In the genomic region with DNA sequence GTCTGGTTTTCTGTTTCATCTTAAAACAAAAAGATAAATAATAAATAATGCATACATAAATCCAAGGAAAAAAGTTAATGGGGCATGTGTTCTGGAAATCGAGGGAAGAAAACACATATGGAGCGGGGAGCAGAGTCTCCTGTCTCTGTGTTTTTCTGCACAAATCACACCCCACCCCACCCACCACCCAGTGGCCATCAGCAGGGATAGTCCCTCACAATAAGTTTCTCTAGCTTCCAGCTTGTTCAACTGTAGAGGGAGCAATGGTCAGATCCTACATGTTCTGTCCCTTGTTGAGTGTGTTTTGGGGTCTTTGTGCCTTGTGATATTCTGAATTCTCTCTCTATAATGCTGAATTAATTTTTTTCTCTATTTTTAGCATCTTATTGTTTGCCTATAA, we compare ENCODE assay signal across 23 cellular contexts. TPM values are rescaled to one million over a fixed set of nuclear protein-coding genes. Genes with fewer than 3 reads are reported as not detected.
DNase-seq lines count a peak whose midpoint lies in the region; ATAC-seq, FAIRE-seq and TF ChIP-seq lines count a peak whose summit lies in the region.
"Had no signal": no experiment of that assay in that cellular context is flagged by ENCODE, and none has a peak within 500 bp of the region (broad histone marks: within the 10 kb centered on the region; RNA-seq: fewer than 3 reads in every experiment).

No MANE protein-coding gene starts in this region.

- H2BK5ac ChIP-seq in H1 (ENCODE audit: low read depth, low read length): no peak overlapping the region

- intact Hi-C loops in HCT116 (cut with micrococcal nuclease): no loop called here

- no peak for TF ChIP-seq EP300 in H1 (IDR thresholded peaks at IDR 0.05; ENCODE audit: borderline replicate concordance in 1 of 2, low read depth in 2 of 2, low read length in 2 of 2)

- peaks cover 12% of the 10 kb centered on the region for H3K27me3 Mint-ChIP-seq in progenitor cell of endocrine pancreas

- no peak overlapping the region for H2BK20ac ChIP-seq in H1 (ENCODE audit: low read length)

- H3K56ac ChIP-seq in H1 (replicated peaks; ENCODE audit: insufficient read length, low read depth, low read length): no peak overlapping the region

- no peaks in the 10 kb centered on the region for H3K9me3 Mint-ChIP-seq in progenitor cell of endocrine pancreas (ENCODE audit: low read depth)
- H3K9me3 Mint-ChIP-seq: CD8-positive, alpha-beta memory T cell had no signal

- no peaks in the 10 kb centered on the region for H3K79me1 ChIP-seq in H1 (ENCODE audit: low read depth, low read length)

- no peak overlapping the region for H2BK15ac ChIP-seq in H1 (ENCODE audit: low read length)

- no peak overlapping the region for H4K8ac ChIP-seq in H1 (ENCODE audit: extremely low read depth, insufficient read depth, low read length)

- no peak overlapping the region for H3K27ac Mint-ChIP-seq in progenitor cell of endocrine pancreas
- H3K27ac Mint-ChIP-seq: B cell; CD4-positive, CD25-positive, alpha-beta regulatory T cell; CD8-positive, alpha-beta memory T cell had no signal

- no peak for TF ChIP-seq RAD21 in HCT116 (IDR thresholded peaks at IDR 0.05; ENCODE audit: low read depth)
- no peak for TF ChIP-seq RAD21 in H1 (IDR thresholded peaks at IDR 0.05 in 1 of 2, conservative IDR thresholded peaks at IDR 0.05 in 1 of 2; ENCODE audit: low read depth in 2 of 2, low read length in 2 of 2)

- RAD21 ChIA-PET in HCT116 (lab: Charles Lee; ENCODE audit: low non-redundant PET in 1 of 2, low total read pairs in 2 of 2, uncharacterized antibody in 2 of 2, unreplicated experiment in 2 of 2): no interaction called here

- H4K20me1 ChIP-seq in HCT116 (ENCODE audit: insufficient read depth): no peaks in the 10 kb centered on the region
- no peaks in the 10 kb centered on the region for H4K20me1 ChIP-seq in H1 (replicated peaks in 1 of 2; ENCODE audit: control insufficient read depth in 1 of 2, insufficient read depth in 2 of 2, low read length in 2 of 2)

- no peaks in the 10 kb centered on the region for H3K79me2 ChIP-seq in HCT116 (ENCODE audit: insufficient read depth, low read length)
- no peaks in the 10 kb centered on the region for H3K79me2 ChIP-seq in H1 (ENCODE audit: control insufficient read depth in 1 of 2, insufficient read depth in 2 of 2, low read length in 2 of 2)

- no peak overlapping the region for H2AFZ ChIP-seq in HCT116 (ENCODE audit: low read depth, low read length, poor library complexity, severe bottlenecking)
- H2AFZ ChIP-seq in H1 (ENCODE audit: low read length): no peak overlapping the region

- no peak for FAIRE-seq in H1 (lab: Jason Lieb, UNC)
- FAIRE-seq: GM12878, GM19239, H54, HTR-8/SVneo, K562 had no signal

- no peak for TF ChIP-seq POLR2A in HCT116 (IDR thresholded peaks at IDR 0.05; ENCODE audit: borderline replicate concordance, extremely low read depth, insufficient read depth, insufficient read length)
- no peak for TF ChIP-seq POLR2A in H1 (IDR thresholded peaks at IDR 0.05; ENCODE audit: control extremely low read depth in 1 of 2, low read depth in 2 of 2, low read length in 2 of 2)

- no peak overlapping the region for H3K4me3 Mint-ChIP-seq in progenitor cell of endocrine pancreas (ENCODE audit: low read depth)
- H3K4me3 Mint-ChIP-seq: B cell; CD4-positive, CD25-positive, alpha-beta regulatory T cell; CD8-positive, alpha-beta memory T cell had no signal

- 96% methylated on average over 2 of the region's 2 CpGs; no CpG with 5 or more reads in 1 of the 2 experiments for WGBS in H1 (ENCODE audit: extremely low coverage in 1 of 2, insufficient coverage in 1 of 2, insufficient read length in 1 of 2, insufficient replicate concordance in 2 of 2, low coverage in 1 of 2, low lambda C conversion rate in 2 of 2, missing lambda C conversion rate in 1 of 2), 2 experiments

- H3K9ac ChIP-seq in HCT116 (ENCODE audit: low read length): no peak overlapping the region
- H3K9ac ChIP-seq in H1 (replicated peaks in 1 of 4; ENCODE audit: extremely low read depth in 1 of 4, low read depth in 3 of 4, low read length in 3 of 4): no peak overlapping the region

- no peaks in the 10 kb centered on the region; the same call in 1 of the 2 replicates for H3K23me2 ChIP-seq in H1 (ENCODE audit: low read depth, low read length)

- no peak overlapping the region for H2AK5ac ChIP-seq in H1 (ENCODE audit: low read depth, low read length)

- H3K14ac ChIP-seq in H1 (ENCODE audit: insufficient read length): no peak overlapping the region

- H3K23ac ChIP-seq in H1 (ENCODE audit: insufficient read length): no peak overlapping the region

- no peak overlapping the region for H3K27ac ChIP-seq in HCT116 (ENCODE audit: low read depth, low read length)
- no peak overlapping the region for H3K27ac ChIP-seq in H1 (ENCODE audit: low read depth, low read length)
- H3K27ac ChIP-seq: 22Rv1 had no signal

- no peak overlapping the region for H2BK12ac ChIP-seq in H1 (ENCODE audit: low read depth, low read length)

- H3K36me3 ChIP-seq in BE2C (no peaks in the 10 kb centered on the region), HCT116 (ENCODE audit: control insufficient read depth in 1 of 2, insufficient read depth in 2 of 2, low read length in 2 of 2) (no peaks in the 10 kb centered on the region), H1 (ENCODE audit: control insufficient read depth in 2 of 4, insufficient read depth in 4 of 4, low read length in 3 of 4) (no peaks in the 10 kb centered on the region)

- H3K4ac ChIP-seq in H1 (replicated peaks; ENCODE audit: insufficient read length, low read depth, low read length): no peak overlapping the region

- no peak overlapping the region for H3K18ac ChIP-seq in H1 (ENCODE audit: extremely low read depth, low read length)

- TF ChIP-seq CTCF in BE2C (IDR thresholded peaks at IDR 0.05; ENCODE audit: low read depth, low read length) (peak; percentile 9; the same call in 1 of the 2 replicates), HCT116 (IDR thresholded peaks at IDR 0.05 in 2 of 3, conservative IDR thresholded peaks at IDR 0.05 in 1 of 3; ENCODE audit: borderline replicate concordance in 1 of 3, insufficient read depth in 1 of 3, low read depth in 2 of 3, low read length in 2 of 3) (0 out of 6 replicates have a peak, but pooled peaks of 1 of the 3 experiments have one; percentile 13), H1 (IDR thresholded peaks at IDR 0.05; ENCODE audit: control extremely low read depth in 1 of 3, insufficient read depth in 1 of 3, low read depth in 1 of 3, low read length in 3 of 3) (peak in 2 of 3 experiments; percentile 13 to 41; a peak in 3 of 4 replicates), progenitor cell of endocrine pancreas (IDR thresholded peaks at IDR 0.05; ENCODE audit: unreplicated experiment) (peak; percentile 5)

- no peaks in the 10 kb centered on the region for H3K27me3 ChIP-seq in BE2C
- peaks cover 7% of the 10 kb centered on the region for H3K27me3 ChIP-seq in HCT116 (ENCODE audit: insufficient read depth, low read length)
- no peaks in the 10 kb centered on the region for H3K27me3 ChIP-seq in H1 (replicated peaks in 1 of 4; ENCODE audit: control insufficient read depth in 3 of 4, extremely low read depth in 1 of 4, insufficient read depth in 3 of 4, low read length in 3 of 4)

- no peak overlapping the region for H2BK120ac ChIP-seq in H1 (replicated peaks; ENCODE audit: low read depth, low read length)

- H3K4me2 ChIP-seq in HCT116 (ENCODE audit: low read length) (no peak overlapping the region), H1 (ENCODE audit: insufficient read depth in 1 of 2, low read depth in 2 of 2, low read length in 2 of 2) (no peak overlapping the region)

- no peak overlapping the region for H4K5ac ChIP-seq in H1 (ENCODE audit: insufficient read length, low read depth, low read length)

- H4K91ac ChIP-seq in H1 (replicated peaks; ENCODE audit: insufficient read length, low read length): no peak overlapping the region

- H3K4me3 ChIP-seq in BE2C (ENCODE audit: low read depth, low read length): no peak overlapping the region
- H3K4me3 ChIP-seq in HCT116 (replicated peaks in 1 of 2; ENCODE audit: low read depth in 1 of 2, low read length in 2 of 2): no peak overlapping the region
- no peak overlapping the region for H3K4me3 ChIP-seq in H1 (ENCODE audit: extremely low read depth in 1 of 4, insufficient read depth in 2 of 4, low read depth in 3 of 4, low read length in 4 of 4)
- H3K4me3 ChIP-seq: GM12878, K562 had no signal

- H3K4me1 ChIP-seq in BE2C: no peaks in the 10 kb centered on the region
- no peaks in the 10 kb centered on the region for H3K4me1 ChIP-seq in HCT116 (ENCODE audit: control insufficient read depth in 1 of 2, insufficient read depth in 2 of 2, low read length in 2 of 2)
- no peaks in the 10 kb centered on the region for H3K4me1 ChIP-seq in H1 (replicated peaks in 1 of 4; ENCODE audit: control insufficient read depth in 3 of 4, insufficient read depth in 4 of 4, low read length in 3 of 4)

- no peaks in the 10 kb centered on the region for H3K4me1 Mint-ChIP-seq in progenitor cell of endocrine pancreas (ENCODE audit: low read depth)
- H3K4me1 Mint-ChIP-seq: B cell; CD4-positive, CD25-positive, alpha-beta regulatory T cell; CD8-positive, alpha-beta memory T cell had no signal

- DNase-seq in BE2C: no peak
- no peak for DNase-seq in HCT116 (ENCODE audit: low read depth, low spot score)
- no peak for DNase-seq in H1 (ENCODE audit: low read depth in 1 of 2, low spot score in 2 of 2)
- no peak for DNase-seq in progenitor cell of endocrine pancreas (ENCODE audit: low spot score, unreplicated experiment)
- DNase-seq in AG20443 (ENCODE audit: low spot score): no peak
- no peak for DNase-seq in activated CD8-positive, alpha-beta memory T cell treated with anti-CD3 and anti-CD28 coated beads for 24 hours
- DNase-seq: C1 segment of cervical spinal cord; CD4-positive, CD25-positive, alpha-beta regulatory T cell; CD8-positive, alpha-beta memory T cell; COR-L47; DMS 273 treated with DMSO at 0.1 percent for 48 hours; DMS53; DND-41; EL; IMR-90 had no signal

- H3K9me2 ChIP-seq in HCT116 (ENCODE audit: insufficient read depth): no peaks in the 10 kb centered on the region

- ATAC-seq in HCT116: 0 out of 2 replicates have a peak, but pooled peaks have one; percentile 55
- ATAC-seq in GM18907 (IDR thresholded peaks at IDR 0.05; ENCODE audit: unreplicated experiment): no peak
- ATAC-seq: GM12878, K562 had no signal

- POLR2A ChIA-PET in HCT116 (lab: Charles Lee) (no interaction called here), H1 (lab: Charles Lee; ENCODE audit: partially characterized antibody) (no interaction called here)

- no peaks in the 10 kb centered on the region for H3K36me3 Mint-ChIP-seq in progenitor cell of endocrine pancreas (ENCODE audit: insufficient read depth)
- H3K36me3 Mint-ChIP-seq: CD4-positive, CD25-positive, alpha-beta regulatory T cell; CD8-positive, alpha-beta memory T cell had no signal

- H3K9me3 ChIP-seq in BE2C: no peaks in the 10 kb centered on the region
- no peaks in the 10 kb centered on the region for H3K9me3 ChIP-seq in HCT116 (ENCODE audit: control insufficient read depth in 1 of 2, insufficient read depth in 1 of 2, low read depth in 1 of 2, low read length in 2 of 2)
- H3K9me3 ChIP-seq in H1 (ENCODE audit: insufficient read depth in 2 of 2, low read depth in 1 of 2, low read length in 1 of 2): no peaks in the 10 kb centered on the region

- CTCF ChIA-PET in HCT116 (lab: Charles Lee) (no interaction called here), H1 (lab: Charles Lee; ENCODE audit: partially characterized antibody) (interaction anchor here (1.2 to 3.8 kb wide), 3 partner anchors 20 to 26 kb away, joined by 4 to 11 read pairs (median 10); no protein-coding TSS in a partner anchor)

- BruUV-seq in HCT116 (replicated peaks; lab: Mats Ljungman, UMichigan): no TSS peak

RNA-seq across cellular contexts. Expression of gene CHRNA7, which starts 26.8 kb away (rescaled TPM):
- polyA plus RNA-seq in BE2C (2012; ENCODE audit: insufficient read depth, insufficient read length, low read depth): 39.7 TPM
- total RNA-seq in HCT116 (2021; ENCODE audit: unreplicated experiment) (6.8 TPM), progenitor cell of endocrine pancreas (5.1 and 5.7 TPM in 2 replicates)
- polyA plus RNA-seq in HCT116 (2012): 3.3 and 5.1 TPM in 2 replicates
- 7.5 and 9.1 TPM in 2 replicates for total RNA-seq in H1 (2021; fragmentation: NEBNext Ultra II Directional; extraction: Animal tissue kit (Norgen Biotek cat#: 25700))
- 11.0 and 12.4 TPM in 2 replicates for polyA plus RNA-seq in H1 (2011; rRNA removed)
- polyA plus RNA-seq in H1 (2011; cell fraction: cytosol; rRNA removed): 7.4 TPM
- polyA plus RNA-seq in H1 (2011; cell fraction: nucleus; rRNA removed): 20.6 TPM
- polyA plus RNA-seq in H1 (2012, experiment 1 of 2): 7.1 to 7.9 TPM (median 7.6 TPM) in 4 replicates
- 5.3 TPM for polyA plus RNA-seq in H1 (2012, experiment 2 of 2)
- 4.3 TPM for polyA plus RNA-seq in H1 (2013, experiment 1 of 2)
- 5.0 TPM for polyA plus RNA-seq in H1 (2013, experiment 2 of 2)
- 32.8 and 36.1 TPM in 2 replicates for polyA minus RNA-seq in H1 (2011; rRNA and poly(A)+ RNA removed)
- 13.7 TPM for polyA minus RNA-seq in H1 (2011; cell fraction: cytosol; rRNA and poly(A)+ RNA removed)
- 26.5 TPM for polyA minus RNA-seq in H1 (2011; cell fraction: nucleus; rRNA and poly(A)+ RNA removed)
- total RNA-seq: B cell; CD4-positive, CD25-positive, alpha-beta regulatory T cell; CD8-positive, alpha-beta memory T cell; GM12878; IMR-90; K562 had no signal
- polyA plus RNA-seq: CD8-positive, alpha-beta memory T cell had no signal
